In genomic region chr10:110459600-110459999, GRCh38 we compare ENCODE assay signal across 19 cellular contexts. TPM values are rescaled to one million over a fixed set of nuclear protein-coding genes. Genes with fewer than 3 reads are reported as not detected.
DNase-seq lines count a peak whose midpoint lies in the region; ATAC-seq and TF ChIP-seq lines count a peak whose summit lies in the region.
"Had no signal": no experiment of that assay in that cellular context is flagged by ENCODE, and none has a peak within 500 bp of the region (broad histone marks: within the 10 kb centered on the region; RNA-seq: fewer than 3 reads in every experiment).

No MANE protein-coding gene starts in this region.

- DNase-seq in activated naive CD8-positive, alpha-beta T cell treated with anti-CD3 and anti-CD28 coated beads, Interleukin-2, amount 10 ng/mL, durations not matched to agents 7 days and 5 days = peak; percentile 6
- DNase-seq in activated naive CD8-positive, alpha-beta T cell treated with anti-CD3 and anti-CD28 coated beads for 36 hours = no peak
- DNase-seq in RWPE1 (ENCODE audit: low spot score) (no peak), glutamatergic neuron (no peak), occipital lobe (lab: John Stamatoyannopoulos, UW) (no peak)
- DNase-seq in stimulated activated CD8-positive, alpha-beta memory T cell treated with anti-CD3 and anti-CD28 coated beads, Interleukin-4, amount 100 ng/mL, for 48 hours = peak; percentile 20
- DNase-seq in stimulated activated naive CD8-positive, alpha-beta T cell treated with anti-CD3 and anti-CD28 coated beads, Interleukin-15, Interleukin-2, amounts not matched to agents 100 U/mL and 50 U/mL, for 24 hours = no peak
- DNase-seq: activated naive CD4-positive, alpha-beta T cell treated with anti-CD3 and anti-CD28 coated beads, Interleukin-2, amount 10 ng/mL, durations not matched to agents 7 days and 5 days; cortex of kidney; DMS79 treated with DMSO at 0.1 percent for 48 hours; foreskin melanocyte; Karpas-422; NCI-H748 treated with DMSO at 0.1 percent for 48 hours; stimulated activated CD4-positive, alpha-beta T cell treated with anti-CD3 and anti-CD28 coated beads, Interleukin-12 subunit alpha, Interleukin-12 subunit beta, amount 100 ng/mL, for 4 hours; stimulated activated naive CD8-positive, alpha-beta T cell treated with anti-CD3 and anti-CD28 coated beads, Interleukin-15, amount 100 ng/mL, for 72 hours; T1000 had no signal

- no peak overlapping the region for H3K4me3 Mint-ChIP-seq in activated naive CD8-positive, alpha-beta T cell treated with anti-CD3 and anti-CD28 coated beads, Interleukin-2, amount 10 ng/mL, durations not matched to agents 7 days and 5 days
- H3K4me3 Mint-ChIP-seq in activated naive CD8-positive, alpha-beta T cell treated with anti-CD3 and anti-CD28 coated beads for 36 hours = no peak overlapping the region
- peak overlapping the region; percentile 42 for H3K4me3 Mint-ChIP-seq in glutamatergic neuron (ENCODE audit: unreplicated experiment)
- H3K4me3 Mint-ChIP-seq: activated naive CD4-positive, alpha-beta T cell treated with anti-CD3 and anti-CD28 coated beads, Interleukin-2, amount 10 ng/mL, durations not matched to agents 7 days and 5 days; CD8-positive, alpha-beta T cell; stimulated activated naive CD8-positive, alpha-beta T cell treated with anti-CD3 and anti-CD28 coated beads, Interleukin-15, amount 100 ng/mL, for 72 hours had no signal

- CTCF ChIA-PET in RWPE1 (lab: Yijun Ruan, JAX) = no interaction called here

- no peaks in the 10 kb centered on the region for H3K9me3 Mint-ChIP-seq in activated naive CD8-positive, alpha-beta T cell treated with anti-CD3 and anti-CD28 coated beads, Interleukin-2, amount 10 ng/mL, durations not matched to agents 7 days and 5 days
- no peaks in the 10 kb centered on the region for H3K9me3 Mint-ChIP-seq in activated naive CD8-positive, alpha-beta T cell treated with anti-CD3 and anti-CD28 coated beads for 36 hours
- peaks cover 9% of the 10 kb centered on the region for H3K9me3 Mint-ChIP-seq in glutamatergic neuron (ENCODE audit: unreplicated experiment)
- H3K9me3 Mint-ChIP-seq: activated naive CD4-positive, alpha-beta T cell treated with anti-CD3 and anti-CD28 coated beads, Interleukin-2, amount 10 ng/mL, durations not matched to agents 7 days and 5 days; CD8-positive, alpha-beta T cell; stimulated activated naive CD8-positive, alpha-beta T cell treated with anti-CD3 and anti-CD28 coated beads, Interleukin-15, amount 100 ng/mL, for 72 hours had no signal

- no peaks in the 10 kb centered on the region for H3K36me3 Mint-ChIP-seq in activated naive CD8-positive, alpha-beta T cell treated with anti-CD3 and anti-CD28 coated beads, Interleukin-2, amount 10 ng/mL, durations not matched to agents 7 days and 5 days
- no peaks in the 10 kb centered on the region for H3K36me3 Mint-ChIP-seq in activated naive CD8-positive, alpha-beta T cell treated with anti-CD3 and anti-CD28 coated beads for 36 hours
- no peaks in the 10 kb centered on the region for H3K36me3 Mint-ChIP-seq in glutamatergic neuron (ENCODE audit: unreplicated experiment)
- H3K36me3 Mint-ChIP-seq: activated naive CD4-positive, alpha-beta T cell treated with anti-CD3 and anti-CD28 coated beads, Interleukin-2, amount 10 ng/mL, durations not matched to agents 7 days and 5 days; CD8-positive, alpha-beta T cell had no signal

- POLR2A ChIA-PET in activated naive CD8-positive, alpha-beta T cell treated with anti-CD3 and anti-CD28 coated beads, Interleukin-2, amount 10 ng/mL, durations not matched to agents 7 days and 5 days (lab: Charles Lee) = no interaction called here
- POLR2A ChIA-PET in RWPE1 (lab: Yijun Ruan, JAX; ENCODE audit: low non-redundant PET) = no interaction called here

- no peak for ATAC-seq in activated naive CD8-positive, alpha-beta T cell treated with anti-CD3 and anti-CD28 coated beads, Interleukin-2, amount 10 ng/mL, durations not matched to agents 7 days and 5 days (ENCODE audit: low read depth)
- no peak for ATAC-seq in HG03135 (IDR thresholded peaks at IDR 0.05; ENCODE audit: unreplicated experiment)
- no peak for ATAC-seq in stimulated activated naive CD8-positive, alpha-beta T cell treated with anti-CD3 and anti-CD28 coated beads, Interleukin-15, Interleukin-2, amounts not matched to agents 100 U/mL and 50 U/mL, for 24 hours

- H3K4me1 Mint-ChIP-seq in activated naive CD8-positive, alpha-beta T cell treated with anti-CD3 and anti-CD28 coated beads, Interleukin-2, amount 10 ng/mL, durations not matched to agents 7 days and 5 days = peaks cover 15% of the 10 kb centered on the region
- peaks cover 24% of the 10 kb centered on the region for H3K4me1 Mint-ChIP-seq in activated naive CD8-positive, alpha-beta T cell treated with anti-CD3 and anti-CD28 coated beads for 36 hours
- H3K4me1 Mint-ChIP-seq in glutamatergic neuron (ENCODE audit: low read depth, unreplicated experiment) = peaks cover 10% of the 10 kb centered on the region

- peak overlapping the region; percentile 41 for H3K27ac ChIP-seq in RWPE1

- peaks cover 5% of the 10 kb centered on the region for H3K27me3 Mint-ChIP-seq in activated naive CD8-positive, alpha-beta T cell treated with anti-CD3 and anti-CD28 coated beads, Interleukin-2, amount 10 ng/mL, durations not matched to agents 7 days and 5 days
- H3K27me3 Mint-ChIP-seq in activated naive CD8-positive, alpha-beta T cell treated with anti-CD3 and anti-CD28 coated beads for 36 hours = no peaks in the 10 kb centered on the region
- peaks cover 5% of the 10 kb centered on the region for H3K27me3 Mint-ChIP-seq in glutamatergic neuron (ENCODE audit: unreplicated experiment)
- H3K27me3 Mint-ChIP-seq: progenitor cell of endocrine pancreas; stimulated activated naive CD8-positive, alpha-beta T cell treated with anti-CD3 and anti-CD28 coated beads, Interleukin-15, amount 100 ng/mL, for 72 hours had no signal

- H3K27ac Mint-ChIP-seq in activated naive CD8-positive, alpha-beta T cell treated with anti-CD3 and anti-CD28 coated beads, Interleukin-2, amount 10 ng/mL, durations not matched to agents 7 days and 5 days = peak overlapping the region; percentile 46
- H3K27ac Mint-ChIP-seq in activated naive CD8-positive, alpha-beta T cell treated with anti-CD3 and anti-CD28 coated beads for 36 hours = no peak overlapping the region
- no peak overlapping the region for H3K27ac Mint-ChIP-seq in glutamatergic neuron (ENCODE audit: unreplicated experiment)
- H3K27ac Mint-ChIP-seq: activated naive CD4-positive, alpha-beta T cell treated with anti-CD3 and anti-CD28 coated beads, Interleukin-2, amount 10 ng/mL, durations not matched to agents 7 days and 5 days; CD8-positive, alpha-beta T cell; progenitor cell of endocrine pancreas; stimulated activated naive CD8-positive, alpha-beta T cell treated with anti-CD3 and anti-CD28 coated beads, Interleukin-15, amount 100 ng/mL, for 72 hours had no signal

- TF ChIP-seq CTCF in RWPE1 (conservative IDR thresholded peaks at IDR 0.05; ENCODE audit: low read depth) = no peak
- TF ChIP-seq CTCF in glutamatergic neuron (IDR thresholded peaks at IDR 0.05; ENCODE audit: partially characterized antibody, unreplicated experiment) = no peak

RNA-seq across cellular contexts. Expression of gene DUSP5, which starts 38.1 kb away (rescaled TPM):
- 10 to 100 TPM; 23.1 to 24.3 TPM for total RNA-seq in activated naive CD8-positive, alpha-beta T cell treated with anti-CD3 and anti-CD28 coated beads, Interleukin-2, amount 10 ng/mL, durations not matched to agents 7 days and 5 days
- 10 to 100 TPM; 30.1 to 31.4 TPM for total RNA-seq in activated naive CD8-positive, alpha-beta T cell treated with anti-CD3 and anti-CD28 coated beads for 36 hours
- total RNA-seq in glutamatergic neuron (ENCODE audit: unreplicated experiment) = 2.4 TPM
- 4.7 TPM for total RNA-seq in occipital lobe

Comparison
In these comparisons a context has a peak if more than half of its experiments do, and no peak if none do; other contexts are left out.
1. DNase-seq: peak in activated naive CD8-positive, alpha-beta T cell treated with anti-CD3 and anti-CD28 coated beads, Interleukin-2, amount 10 ng/mL, durations not matched to agents 7 days and 5 days (single experiment) and stimulated activated CD8-positive, alpha-beta memory T cell treated with anti-CD3 and anti-CD28 coated beads, Interleukin-4, amount 100 ng/mL, for 48 hours (single experiment); none in activated naive CD8-positive, alpha-beta T cell treated with anti-CD3 and anti-CD28 coated beads for 36 hours (single experiment), RWPE1 (single experiment), glutamatergic neuron (single experiment), stimulated activated naive CD8-positive, alpha-beta T cell treated with anti-CD3 and anti-CD28 coated beads, Interleukin-15, Interleukin-2, amounts not matched to agents 100 U/mL and 50 U/mL, for 24 hours (single experiment) and occipital lobe (single experiment).